ENCODE assay signal across 8 cellular contexts in genomic region chr1:109910123-109910962, GRCh38. TPM values are rescaled to one million over a fixed set of nuclear protein-coding genes. Genes with fewer than 3 reads are reported as not detected.
A peak's percentile ranks its signal among the peaks of the same experiment; 100 is the strongest.
DNase-seq lines count a peak whose midpoint lies in the region; ATAC-seq and TF ChIP-seq lines count a peak whose summit lies in the region.

Gene CSF1, plus strand, starts transcription at chr1:109910849. Its CDS starts 175 bp downstream, at chr1:109911024.

- peaks cover 36% of the 10 kb centered on the region for H3K36me3 Mint-ChIP-seq in T-helper 2 cell treated with Interferon-gamma antibody and Interleukin-4, amounts not matched to agents 5 μg/mL and 100 μg/mL, for 36 hours (ENCODE audit: low read depth)

- H3K4me3 Mint-ChIP-seq in T-helper 2 cell treated with Interferon-gamma antibody and Interleukin-4, amounts not matched to agents 5 μg/mL and 100 μg/mL, for 36 hours: peak within 1 kb of the TSS; percentile 96

- no peaks in the 10 kb centered on the region for H3K27me3 Mint-ChIP-seq in T-helper 2 cell treated with Interferon-gamma antibody and Interleukin-4, amounts not matched to agents 5 μg/mL and 100 μg/mL, for 36 hours (ENCODE audit: low read depth)

- peak in 3 of 4 donors; percentile 26 to 81 (median 66) for TF ChIP-seq POLR2A in upper lobe of left lung (IDR thresholded peaks at IDR 0.05)

- ATAC-seq in HG02798 (IDR thresholded peaks at IDR 0.05; ENCODE audit: poor library complexity, unreplicated experiment) (peak; percentile 30), left cardiac atrium (peak; percentile 71 to 76), upper lobe of left lung (ENCODE audit: low FRiP score in 2 of 2) (peak; percentile 73 to 79), GM21526 (IDR thresholded peaks at IDR 0.05; ENCODE audit: low FRiP score, unreplicated experiment) (no peak)

- intact Hi-C loops in left cardiac atrium (cut with DNase I): loop anchor here (5.0 to 10.0 kb wide), 2 partner anchors 64 to 118 kb away; no protein-coding TSS in a partner anchor
- intact Hi-C loops in posterior cingulate gyrus (cut with DNase I): loop anchor here (5.0 kb wide), 1 partner anchor 118 kb away; no protein-coding TSS in a partner anchor

- TF ChIP-seq CTCF in upper lobe of left lung (IDR thresholded peaks at IDR 0.05): no peak

- H3K36me3 ChIP-seq in upper lobe of left lung: peaks cover 0 to 3% (median under 1%) of the 10 kb centered on the region in 4 donors

- DNase-seq in CMK (ENCODE audit: low read depth) (peak; percentile 58), amygdala (lab: John Stamatoyannopoulos, UW) (peak in 55 of 56 donors; percentile 32 to 90 (median 70)), left cardiac atrium (peak; percentile 84), posterior cingulate gyrus (peak; percentile 57 to 95 (median 82)), upper lobe of left lung (peak; percentile 77 to 89)
- peak; percentile 78 for DNase-seq in T-helper 2 cell treated with Interferon-gamma antibody and Interleukin-4, amounts not matched to agents 5 μg/mL and 100 μg/mL, for 36 hours (ENCODE audit: low spot score)

- peaks cover 40 to 62% (median 52%) of the 10 kb centered on the region in 4 donors for H3K4me1 ChIP-seq in upper lobe of left lung

- peak within 1 kb of the TSS; percentile 89 to 92 (median 90) for H3K27ac ChIP-seq in upper lobe of left lung

- no peaks in the 10 kb centered on the region for H3K9me3 Mint-ChIP-seq in T-helper 2 cell treated with Interferon-gamma antibody and Interleukin-4, amounts not matched to agents 5 μg/mL and 100 μg/mL, for 36 hours

- peak within 1 kb of the TSS; percentile 60 to 94 (median 88) for H3K4me3 ChIP-seq in upper lobe of left lung

- H3K27ac Mint-ChIP-seq in T-helper 2 cell treated with Interferon-gamma antibody and Interleukin-4, amounts not matched to agents 5 μg/mL and 100 μg/mL, for 36 hours: peak within 1 kb of the TSS; percentile 96

- no peaks in the 10 kb centered on the region for H3K9me3 ChIP-seq in upper lobe of left lung

- TF ChIP-seq EP300 in upper lobe of left lung (IDR thresholded peaks at IDR 0.05): peak in 2 of 4 donors; percentile 36 to 41

- no peaks in the 10 kb centered on the region for H3K27me3 ChIP-seq in upper lobe of left lung

- H3K4me1 Mint-ChIP-seq in T-helper 2 cell treated with Interferon-gamma antibody and Interleukin-4, amounts not matched to agents 5 μg/mL and 100 μg/mL, for 36 hours (ENCODE audit: low read depth): peaks cover 66% of the 10 kb centered on the region

- WGBS in upper lobe of left lung, 2 donors: 0 to 1% methylated on average over 15 to 43 of the region's 45 CpGs

RNA-seq across cellular contexts. Expression of gene CSF1, which starts in this region (rescaled TPM):
- 10 to 100 TPM; 30.8 to 44.1 TPM for total RNA-seq in left cardiac atrium
- total RNA-seq in upper lobe of left lung: 100 to 1,000 TPM in 1 of 6 donors, 10 to 100 TPM in 5; 19.4 to 106 (median 36.5) TPM
